20 cellular contexts compared by ENCODE assay signal in genomic region chr1:12599657-12600056, GRCh38. TPM values are rescaled to one million over a fixed set of nuclear protein-coding genes. Genes with fewer than 3 reads are reported as not detected.
DNase-seq lines count a peak whose midpoint lies in the region; ATAC-seq and TF ChIP-seq lines count a peak whose summit lies in the region.
"Had no signal": no experiment of that assay in that cellular context is flagged by ENCODE, and none has a peak within 500 bp of the region (broad histone marks: within the 10 kb centered on the region; RNA-seq: fewer than 3 reads in every experiment).

No MANE protein-coding gene starts in this region.

- 48 to 64% methylated on average over 5 of the region's 5 CpGs for WGBS in body of pancreas, 2 donors
- 92 to 94% methylated on average over 4 to 5 of the region's 5 CpGs for WGBS in thyroid gland, 2 donors

- peak overlapping the region; percentile 46 for H3K27ac Mint-ChIP-seq in activated naive CD4-positive, alpha-beta T cell treated with anti-CD3 and anti-CD28 coated beads for 36 hours
- peak overlapping the region in 8 of 10 donors; percentile 2 to 88 (median 58) for H3K27ac Mint-ChIP-seq in naive thymus-derived CD8-positive, alpha-beta T cell
- H3K27ac Mint-ChIP-seq: activated T-helper 1 cell treated with anti-CD3 and anti-CD28 coated beads, Interleukin-12 subunit alpha, Interleukin-12 subunit beta, Interleukin-2, Interleukin-4 antibody, amounts not matched to agents 30 ng/mL and 10 ng/mL and 1 ng/mL, durations not matched to agents 14 hours and 24 hours and 36 hours had no signal

- TF ChIP-seq POLR2A in body of pancreas (IDR thresholded peaks at IDR 0.05) (no peak), thyroid gland (IDR thresholded peaks at IDR 0.05) (no peak)

- no peaks in the 10 kb centered on the region for H3K27me3 Mint-ChIP-seq in activated naive CD4-positive, alpha-beta T cell treated with anti-CD3 and anti-CD28 coated beads for 36 hours (ENCODE audit: low read depth)
- H3K27me3 Mint-ChIP-seq in naive thymus-derived CD8-positive, alpha-beta T cell, result no peaks in the 10 kb centered on the region

- TF ChIP-seq CTCF in body of pancreas (IDR thresholded peaks at IDR 0.05) (no peak), thyroid gland (IDR thresholded peaks at IDR 0.05) (no peak)

- H3K4me3 ChIP-seq in body of pancreas (no peak overlapping the region), thyroid gland (replicated peaks in 1 of 3) (no peak overlapping the region)
- H3K4me3 ChIP-seq: mucosa of descending colon, pancreas had no signal

- intact Hi-C loops in activated naive CD4-positive, alpha-beta T cell treated with anti-CD3 and anti-CD28 coated beads for 36 hours (cut with micrococcal nuclease), result loop anchor here (5.0 kb wide), 1 partner anchor 192 kb away; no protein-coding TSS in a partner anchor
- intact Hi-C loops in body of pancreas (cut with DNase I), result no loop called here
- intact Hi-C loops in thyroid gland (cut with DNase I), result no loop called here

- no peaks in the 10 kb centered on the region for H3K36me3 ChIP-seq in body of pancreas (replicated peaks in 1 of 2; ENCODE audit: insufficient read depth in 1 of 2, low read depth in 2 of 2)
- peaks cover 0 to 10% of the 10 kb centered on the region in 2 donors for H3K36me3 ChIP-seq in thyroid gland
- H3K36me3 ChIP-seq: pancreas had no signal

- peaks cover 97% of the 10 kb centered on the region for H3K4me1 ChIP-seq in body of pancreas
- peaks cover 76 to 99% of the 10 kb centered on the region in 2 donors for H3K4me1 ChIP-seq in thyroid gland

- ATAC-seq in body of pancreas, result no peak
- no peak for ATAC-seq in naive thymus-derived CD8-positive, alpha-beta T cell
- ATAC-seq in GM21423 (IDR thresholded peaks at IDR 0.05; ENCODE audit: unreplicated experiment), result no peak
- ATAC-seq: left colon, mucosa of descending colon had no signal

- H3K27me3 ChIP-seq in body of pancreas (no peaks in the 10 kb centered on the region), thyroid gland (no peaks in the 10 kb centered on the region)
- H3K27me3 ChIP-seq: pancreas had no signal

- CTCF ChIA-PET in activated naive CD4-positive, alpha-beta T cell treated with anti-CD3 and anti-CD28 coated beads for 36 hours (lab: Charles Lee), result interaction anchor here (2.2 kb wide), 1 partner anchor 18 kb away, joined by 10 read pairs; the partner anchor contains the start of gene DHRS3

- peaks cover 10% of the 10 kb centered on the region for H3K36me3 Mint-ChIP-seq in activated naive CD4-positive, alpha-beta T cell treated with anti-CD3 and anti-CD28 coated beads for 36 hours (ENCODE audit: low read depth)
- peaks cover 0 to 5% (median 0%) of the 10 kb centered on the region in 3 donors for H3K36me3 Mint-ChIP-seq in naive thymus-derived CD8-positive, alpha-beta T cell
- H3K36me3 Mint-ChIP-seq: CD4-positive, CD25-positive, alpha-beta regulatory T cell had no signal

- peak overlapping the region in 3 of 4 donors; percentile 26 to 58 (median 29) for H3K27ac ChIP-seq in body of pancreas
- peak overlapping the region; percentile 77 to 97 (median 85) for H3K27ac ChIP-seq in thyroid gland

- H3K4me3 Mint-ChIP-seq in activated naive CD4-positive, alpha-beta T cell treated with anti-CD3 and anti-CD28 coated beads for 36 hours, result no peak overlapping the region
- peak overlapping the region in 1 of 10 donors; percentile 54 for H3K4me3 Mint-ChIP-seq in naive thymus-derived CD8-positive, alpha-beta T cell
- H3K4me3 Mint-ChIP-seq: activated T-helper 1 cell treated with anti-CD3 and anti-CD28 coated beads, Interleukin-12 subunit alpha, Interleukin-12 subunit beta, Interleukin-2, Interleukin-4 antibody, amounts not matched to agents 30 ng/mL and 10 ng/mL and 1 ng/mL, durations not matched to agents 14 hours and 24 hours and 36 hours had no signal

- POLR2A ChIA-PET in naive thymus-derived CD8-positive, alpha-beta T cell (lab: Charles Lee), result interaction anchor here (0.6 to 11.2 kb wide), 2 partner anchors 18 to 29 kb away, joined by 6 to 269 read pairs; partner anchors contain the start of gene DHRS3

- H3K4me1 Mint-ChIP-seq in activated naive CD4-positive, alpha-beta T cell treated with anti-CD3 and anti-CD28 coated beads for 36 hours (ENCODE audit: low read depth), result peaks cover 62% of the 10 kb centered on the region
- peaks cover 28 to 80% (median 71%) of the 10 kb centered on the region in 4 donors for H3K4me1 Mint-ChIP-seq in naive thymus-derived CD8-positive, alpha-beta T cell

- DNase-seq in activated naive CD4-positive, alpha-beta T cell treated with anti-CD3 and anti-CD28 coated beads for 36 hours, result no peak
- DNase-seq in activated naive CD4-positive, alpha-beta T cell (lab: John Stamatoyannopoulos, UW), result no peak
- no peak for DNase-seq in body of pancreas
- DNase-seq in naive thymus-derived CD8-positive, alpha-beta T cell, result no peak
- no peak for DNase-seq in thyroid gland
- no peak for DNase-seq in NCI-H2196 treated with DMSO at 0.1 percent for 48 hours (lab: John Stamatoyannopoulos, UW; ENCODE audit: unreplicated experiment)
- DNase-seq in NCI-H1694 treated with DMSO at 0.1 percent for 48 hours (lab: John Stamatoyannopoulos, UW), result no peak
- DNase-seq: ACHN; activated CD4-positive, alpha-beta T cell treated with anti-CD3 and anti-CD28 coated beads, Interleukin-2, amount 50 U/mL, for 48 hours; CD4-positive, CD25-positive, alpha-beta regulatory T cell; cerebellar nuclear complex; DND-41; effector memory CD4-positive, alpha-beta T cell; left colon; NCI-H1436 had no signal

- H3K9me3 ChIP-seq in body of pancreas (no peaks in the 10 kb centered on the region), thyroid gland (no peaks in the 10 kb centered on the region)
- H3K9me3 ChIP-seq: mucosa of descending colon, pancreas had no signal

- no peaks in the 10 kb centered on the region for H3K9me3 Mint-ChIP-seq in activated naive CD4-positive, alpha-beta T cell treated with anti-CD3 and anti-CD28 coated beads for 36 hours
- no peaks in the 10 kb centered on the region for H3K9me3 Mint-ChIP-seq in naive thymus-derived CD8-positive, alpha-beta T cell
- H3K9me3 Mint-ChIP-seq: activated T-helper 1 cell treated with anti-CD3 and anti-CD28 coated beads, Interleukin-12 subunit alpha, Interleukin-12 subunit beta, Interleukin-2, Interleukin-4 antibody, amounts not matched to agents 30 ng/mL and 10 ng/mL and 1 ng/mL, durations not matched to agents 14 hours and 24 hours and 36 hours had no signal

RNA-seq across cellular contexts. Expression of gene DHRS3, which starts 18.4 kb away (rescaled TPM):
- total RNA-seq in activated naive CD4-positive, alpha-beta T cell treated with anti-CD3 and anti-CD28 coated beads for 36 hours, result 10 to 100 TPM; 45.5 to 45.7 TPM
- total RNA-seq in body of pancreas (100 to 1,000 TPM in 1 of 2 donors, 10 to 100 TPM in 1; 81.7 to 104 TPM), thyroid gland (100 to 1,000 TPM; 181 to 304 (median 268) TPM)
- 10 to 100 TPM; 86.4 to 91.0 TPM for total RNA-seq in naive thymus-derived CD8-positive, alpha-beta T cell
- polyA plus RNA-seq in naive thymus-derived CD8-positive, alpha-beta T cell, result 10 to 100 TPM; 17.7 to 31.0 (median 20.4) TPM

RNA-seq across cellular contexts. Expression of gene AADACL4, which starts 44.2 kb away (rescaled TPM):
- total RNA-seq in activated naive CD4-positive, alpha-beta T cell treated with anti-CD3 and anti-CD28 coated beads for 36 hours, result not detected
- total RNA-seq in body of pancreas (not detected), thyroid gland (not detected)
- total RNA-seq in naive thymus-derived CD8-positive, alpha-beta T cell, result not detected
- not detected for polyA plus RNA-seq in naive thymus-derived CD8-positive, alpha-beta T cell
- total RNA-seq: activated T-helper 1 cell treated with anti-CD3 and anti-CD28 coated beads, Interleukin-12 subunit alpha, Interleukin-12 subunit beta, Interleukin-2, Interleukin-4 antibody, amounts not matched to agents 30 ng/mL and 10 ng/mL and 1 ng/mL, durations not matched to agents 14 hours and 24 hours and 36 hours; CD4-positive, CD25-positive, alpha-beta regulatory T cell; left colon; mucosa of descending colon; pancreas had no signal
- polyA plus RNA-seq: CD4-positive, CD25-positive, alpha-beta regulatory T cell; pancreas; urinary bladder had no signal
